ENCODE assay signal across 8 cellular contexts in the genomic region with DNA sequence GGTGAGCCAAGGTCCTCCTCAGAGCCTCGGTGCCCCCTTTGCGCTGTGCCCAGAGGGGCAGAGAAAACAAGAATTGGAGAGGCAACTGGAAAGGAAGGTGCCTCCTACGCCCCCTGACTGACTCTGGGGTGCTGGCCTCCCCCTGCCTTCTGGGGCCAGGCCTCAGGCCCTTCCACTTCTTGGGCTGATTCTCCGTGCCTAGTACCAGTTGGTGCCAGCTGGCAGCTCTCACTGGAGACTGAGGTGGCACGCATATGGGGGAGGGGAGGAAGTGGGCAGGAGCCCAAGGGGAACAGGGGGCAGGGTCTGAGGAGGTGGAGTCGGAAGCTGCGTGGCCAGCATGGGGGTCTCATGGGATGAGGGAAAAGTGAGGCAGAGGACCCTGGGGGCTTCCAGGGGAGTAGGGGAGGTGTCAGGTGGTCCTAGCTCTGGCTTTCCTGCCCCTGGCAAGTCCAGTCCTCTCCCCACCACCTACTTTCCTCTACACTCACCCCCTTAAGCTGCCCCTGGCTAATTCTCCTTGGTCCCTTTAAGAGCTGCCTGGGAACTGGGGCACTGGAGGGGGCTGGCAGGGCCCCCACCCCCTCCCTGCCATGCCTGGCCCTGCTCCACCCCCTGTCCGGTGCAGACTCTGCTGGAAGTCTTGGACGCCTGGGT. TPM values are rescaled to one million over a fixed set of nuclear protein-coding genes. Genes with fewer than 3 reads are reported as not detected.
DNase-seq lines count a peak whose midpoint lies in the region; ATAC-seq, FAIRE-seq and TF ChIP-seq lines count a peak whose summit lies in the region.

No MANE protein-coding gene starts in this region.

- DNase-seq in activated T-cell treated with anti-CD3 and anti-CD28 coated beads, Interleukin-2, amount 50 U/mL, for 1 hour: peak; percentile 27
- DNase-seq in activated T-cell treated with anti-CD3 and anti-CD28 coated beads for 4 hours: no peak
- peak; percentile 63 for DNase-seq in activated CD8-positive, alpha-beta T cell treated with anti-CD3 and anti-CD28 coated beads for 36 hours
- DNase-seq in keratinocyte (ENCODE audit: low read depth, low spot score): no peak
- no peak for DNase-seq in thoracic aorta (ENCODE audit: low spot score)
- no peak for DNase-seq in NCI-H2196 (lab: John Stamatoyannopoulos, UW; ENCODE audit: unreplicated experiment)
- DNase-seq in stimulated activated CD4-positive, alpha-beta T cell treated with anti-CD3 and anti-CD28 coated beads, Interleukin-2, amount 100 ng/mL, for 48 hours: no peak

- no peak overlapping the region for H3K4me3 ChIP-seq in keratinocyte (ENCODE audit: control insufficient read depth in 2 of 3, extremely low read depth in 1 of 3, insufficient read depth in 2 of 3, low read depth in 1 of 3, low read length in 3 of 3)
- H3K4me3 ChIP-seq in thoracic aorta: peak overlapping the region; percentile 17

- FAIRE-seq in keratinocyte (lab: Jason Lieb, UNC): no peak

- TF ChIP-seq CTCF in activated CD8-positive, alpha-beta T cell treated with anti-CD3 and anti-CD28 coated beads for 36 hours (IDR thresholded peaks at IDR 0.05): no peak
- TF ChIP-seq CTCF in keratinocyte (optimal IDR thresholded peaks at IDR 0.05 in 1 of 3, IDR thresholded peaks at IDR 0.05 in 1 of 3, conservative IDR thresholded peaks at IDR 0.05 in 1 of 3; ENCODE audit: extremely low read depth in 1 of 3, insufficient read depth in 2 of 3, low read length in 3 of 3): no peak
- TF ChIP-seq CTCF in thoracic aorta (IDR thresholded peaks at IDR 0.05): no peak

- peak overlapping the region; percentile 11 for H3K9ac ChIP-seq in keratinocyte (ENCODE audit: control insufficient read depth, extremely low read depth, insufficient read depth, low read length)

- ATAC-seq in activated CD8-positive, alpha-beta T cell treated with anti-CD3 and anti-CD28 coated beads for 36 hours: peak; percentile 10
- ATAC-seq in thoracic aorta (ENCODE audit: insufficient number of reproducible peaks, low FRiP score, low read depth): no peak
- no peak for ATAC-seq in HG03442 (IDR thresholded peaks at IDR 0.05; ENCODE audit: unreplicated experiment)

- dilution Hi-C loops in keratinocyte (cut with MboI; ENCODE audit: extremely low pct_ligation_motif_present, low sequenced_read_pairs): no loop called here

- H3K27ac Mint-ChIP-seq in activated CD8-positive, alpha-beta T cell treated with anti-CD3 and anti-CD28 coated beads for 36 hours: peak overlapping the region; percentile 90

- H3K27ac ChIP-seq in keratinocyte (ENCODE audit: control insufficient read depth, insufficient read depth, low read length): no peak overlapping the region
- H3K27ac ChIP-seq in thoracic aorta: no peak overlapping the region

- no peaks in the 10 kb centered on the region for H3K9me1 ChIP-seq in keratinocyte (ENCODE audit: control insufficient read depth, extremely low read depth, insufficient read depth, low read length)

- peaks cover 10% of the 10 kb centered on the region for H3K4me1 ChIP-seq in keratinocyte (ENCODE audit: control insufficient read depth, extremely low read depth, insufficient read depth, low read length)
- H3K4me1 ChIP-seq in thoracic aorta (ENCODE audit: control insufficient read depth in 1 of 2, low read depth in 2 of 2): peaks cover 17 to 31% of the 10 kb centered on the region in 2 donors

- H3K4me2 ChIP-seq in keratinocyte (ENCODE audit: control insufficient read depth, extremely low read depth, insufficient read depth, low read depth, low read length): peak overlapping the region; percentile 42

- H2AFZ ChIP-seq in keratinocyte (ENCODE audit: control insufficient read depth, low read length): no peak overlapping the region

- no peaks in the 10 kb centered on the region for H3K36me3 Mint-ChIP-seq in activated CD8-positive, alpha-beta T cell treated with anti-CD3 and anti-CD28 coated beads for 36 hours (ENCODE audit: low read depth)

- peaks cover 57% of the 10 kb centered on the region for H3K4me1 Mint-ChIP-seq in activated CD8-positive, alpha-beta T cell treated with anti-CD3 and anti-CD28 coated beads for 36 hours (ENCODE audit: low read depth)

- CTCF ChIA-PET in activated CD8-positive, alpha-beta T cell treated with anti-CD3 and anti-CD28 coated beads for 36 hours (lab: Charles Lee): interaction anchor here (0.7 to 13.2 kb wide), 21 partner anchors 9 to 173 kb away, joined by 3 to 269 read pairs (median 4); partner anchors contain the start of genes SMG5 and TMEM79

- intact Hi-C loops in activated CD8-positive, alpha-beta T cell treated with anti-CD3 and anti-CD28 coated beads for 36 hours (cut with micrococcal nuclease): loop anchor here (1.0 kb wide), 1 partner anchor 76 kb away; no protein-coding TSS in a partner anchor

- H4K20me1 ChIP-seq in keratinocyte (ENCODE audit: control insufficient read depth, extremely low read depth, insufficient read depth, low read length): no peaks in the 10 kb centered on the region

- no peaks in the 10 kb centered on the region for H3K36me3 ChIP-seq in keratinocyte (ENCODE audit: control insufficient read depth in 2 of 2, extremely low read depth in 1 of 2, insufficient read depth in 2 of 2, low read length in 2 of 2)
- no peaks in the 10 kb centered on the region for H3K36me3 ChIP-seq in thoracic aorta

- no peaks in the 10 kb centered on the region for H3K79me2 ChIP-seq in keratinocyte (ENCODE audit: control insufficient read depth, insufficient read depth, low read length)

- POLR2A ChIA-PET in activated CD8-positive, alpha-beta T cell treated with anti-CD3 and anti-CD28 coated beads for 36 hours (lab: Charles Lee): interaction anchor here (0.9 to 4.2 kb wide), 8 partner anchors 15 to 84 kb away, joined by 3 to 47 read pairs (median 6); partner anchors contain the start of genes PMF1 and SLC25A44

- no peaks in the 10 kb centered on the region for H3K9me3 ChIP-seq in keratinocyte (ENCODE audit: control insufficient read depth, low read depth, low read length)
- no peaks in the 10 kb centered on the region for H3K9me3 ChIP-seq in thoracic aorta

- no peaks in the 10 kb centered on the region for H3K9me3 Mint-ChIP-seq in activated CD8-positive, alpha-beta T cell treated with anti-CD3 and anti-CD28 coated beads for 36 hours

- H3K27me3 ChIP-seq in keratinocyte (ENCODE audit: control insufficient read depth, extremely low read depth, insufficient read depth, low read length): peaks cover 4% of the 10 kb centered on the region
- no peaks in the 10 kb centered on the region for H3K27me3 ChIP-seq in thoracic aorta (replicated peaks; ENCODE audit: insufficient read depth)

- no peaks in the 10 kb centered on the region for H3K27me3 Mint-ChIP-seq in activated CD8-positive, alpha-beta T cell treated with anti-CD3 and anti-CD28 coated beads for 36 hours

- peak overlapping the region; percentile 58 for H3K4me3 Mint-ChIP-seq in activated CD8-positive, alpha-beta T cell treated with anti-CD3 and anti-CD28 coated beads for 36 hours

RNA-seq across cellular contexts. Expression of gene SEMA4A, which starts 6.5 kb away (rescaled TPM):
- 10 to 100 TPM; 23.8 to 24.7 TPM for total RNA-seq in activated CD8-positive, alpha-beta T cell treated with anti-CD3 and anti-CD28 coated beads for 36 hours
- polyA plus RNA-seq in keratinocyte: 5.7 to 11.0 TPM (median 7.9 TPM) in 3 replicates
- 2.6 TPM for polyA plus RNA-seq in keratinocyte (2011; ENCODE audit: low read depth)
- 6.8 and 8.9 TPM in 2 replicates for polyA plus RNA-seq in keratinocyte (2011; cell fraction: cytosol; rRNA removed)
- polyA plus RNA-seq in keratinocyte (2011; cell fraction: nucleus; rRNA removed): 8.0 and 11.0 TPM in 2 replicates
- polyA plus RNA-seq in keratinocyte (2012; ENCODE audit: low replicate concordance): 9.5 and 9.9 TPM in 2 replicates
- polyA minus RNA-seq in keratinocyte: 12.9 to 22.9 TPM (median 13.7 TPM) in 3 replicates
- 6.1 TPM for polyA minus RNA-seq in keratinocyte (2011; cell fraction: cytosol; rRNA and poly(A)+ RNA removed)
- 5.4 and 10.0 TPM in 2 replicates for polyA minus RNA-seq in keratinocyte (2011; cell fraction: nucleus; rRNA and poly(A)+ RNA removed)
- 10 to 100 TPM; 12.7 to 15.8 TPM for total RNA-seq in thoracic aorta

RNA-seq across cellular contexts. Expression of gene LMNA, which starts 32.4 kb away (rescaled TPM):
- total RNA-seq in activated CD8-positive, alpha-beta T cell treated with anti-CD3 and anti-CD28 coated beads for 36 hours: 10 to 100 TPM; 51.8 to 56.6 TPM
- polyA plus RNA-seq in keratinocyte: 368 to 551 TPM (median 444 TPM) in 3 replicates
- 222 TPM for polyA plus RNA-seq in keratinocyte (2011; ENCODE audit: low read depth)
- polyA plus RNA-seq in keratinocyte (2011; cell fraction: cytosol; rRNA removed): 159 and 403 TPM in 2 replicates
- polyA plus RNA-seq in keratinocyte (2011; cell fraction: nucleus; rRNA removed): 626 and 729 TPM in 2 replicates
- 224 and 699 TPM in 2 replicates for polyA plus RNA-seq in keratinocyte (2012; ENCODE audit: low replicate concordance)
- 328 to 615 TPM (median 504 TPM) in 3 replicates for polyA minus RNA-seq in keratinocyte
- polyA minus RNA-seq in keratinocyte (2011; cell fraction: cytosol; rRNA and poly(A)+ RNA removed): 757 TPM
- 433 and 457 TPM in 2 replicates for polyA minus RNA-seq in keratinocyte (2011; cell fraction: nucleus; rRNA and poly(A)+ RNA removed)
- total RNA-seq in thoracic aorta: 100 to 1,000 TPM; 740 to 804 TPM

RNA-seq across cellular contexts. Expression of gene SLC25A44, which starts 47.0 kb away (rescaled TPM):
- total RNA-seq in activated CD8-positive, alpha-beta T cell treated with anti-CD3 and anti-CD28 coated beads for 36 hours: 10 to 100 TPM; 41.9 to 43.0 TPM
- 24.4 to 36.8 TPM (median 25.3 TPM) in 3 replicates for polyA plus RNA-seq in keratinocyte
- polyA plus RNA-seq in keratinocyte (2011; ENCODE audit: low read depth): 14.9 TPM
- 25.5 and 33.8 TPM in 2 replicates for polyA plus RNA-seq in keratinocyte (2011; cell fraction: cytosol; rRNA removed)
- polyA plus RNA-seq in keratinocyte (2011; cell fraction: nucleus; rRNA removed): 39.2 and 55.4 TPM in 2 replicates
- 14.4 and 18.8 TPM in 2 replicates for polyA plus RNA-seq in keratinocyte (2012; ENCODE audit: low replicate concordance)
- polyA minus RNA-seq in keratinocyte: 39.2 to 83.6 TPM (median 39.8 TPM) in 3 replicates
- polyA minus RNA-seq in keratinocyte (2011; cell fraction: cytosol; rRNA and poly(A)+ RNA removed): 18.8 TPM
- polyA minus RNA-seq in keratinocyte (2011; cell fraction: nucleus; rRNA and poly(A)+ RNA removed): 12.7 and 19.4 TPM in 2 replicates
- 10 to 100 TPM; 10.7 to 23.7 TPM for total RNA-seq in thoracic aorta

Comparison
In these comparisons a context has a peak if more than half of its experiments do, and no peak if none do; other contexts are left out.
1. DNase-seq: peak in activated T-cell treated with anti-CD3 and anti-CD28 coated beads, Interleukin-2, amount 50 U/mL, for 1 hour (single experiment) and activated CD8-positive, alpha-beta T cell treated with anti-CD3 and anti-CD28 coated beads for 36 hours (single experiment); none in activated T-cell treated with anti-CD3 and anti-CD28 coated beads for 4 hours (single experiment), keratinocyte (single experiment), thoracic aorta (single experiment), NCI-H2196 (single experiment) and stimulated activated CD4-positive, alpha-beta T cell treated with anti-CD3 and anti-CD28 coated beads, Interleukin-2, amount 100 ng/mL, for 48 hours (0 of 2).
2. RNA of gene LMNA, which starts 32.4 kb away (total RNA-seq): 740 to 804 TPM in thoracic aorta; 51.8 to 56.6 TPM in activated CD8-positive, alpha-beta T cell treated with anti-CD3 and anti-CD28 coated beads for 36 hours; every median in the first group is over 10 times any median in the second.